ENCODE assay signal across 12 cellular contexts in genomic region chr22:29156507-29156906, GRCh38. TPM values are rescaled to one million over a fixed set of nuclear protein-coding genes. Genes with fewer than 3 reads are reported as not detected.
DNase-seq lines count a peak whose midpoint lies in the region; ATAC-seq and TF ChIP-seq lines count a peak whose summit lies in the region.
"Had no signal": no experiment of that assay in that cellular context is flagged by ENCODE, and none has a peak within 500 bp of the region (broad histone marks: within the 10 kb centered on the region; RNA-seq: fewer than 3 reads in every experiment).

No MANE protein-coding gene starts in this region.

- no peak overlapping the region for H2AFZ ChIP-seq in PC-3 (ENCODE audit: low read length)

- no peak overlapping the region for H3K18ac ChIP-seq in mesendoderm (ENCODE audit: low read length)

- no peak overlapping the region for H3K23ac ChIP-seq in mesendoderm (ENCODE audit: low read length)

- H3K79me1 ChIP-seq in mesendoderm (ENCODE audit: low read length), result no peaks in the 10 kb centered on the region

- H4K20me1 ChIP-seq in PC-3 (ENCODE audit: low read length), result no peaks in the 10 kb centered on the region

- no peaks in the 10 kb centered on the region for H3K9me2 ChIP-seq in PC-3 (replicated peaks; ENCODE audit: low read length)

- H2BK120ac ChIP-seq in mesendoderm (ENCODE audit: low read depth, low read length), result no peak overlapping the region

- no peaks in the 10 kb centered on the region for H3K79me2 ChIP-seq in mesendoderm (ENCODE audit: control insufficient read depth, insufficient read depth, low read length)
- no peaks in the 10 kb centered on the region for H3K79me2 ChIP-seq in PC-3 (ENCODE audit: low read length)

- WGBS in mesendoderm (ENCODE audit: extremely low coverage, insufficient coverage, low lambda C conversion rate), result no CpG with 5 or more reads among the region's 9 CpGs

- no peak overlapping the region for H2AK5ac ChIP-seq in mesendoderm (ENCODE audit: low read length)

- H2BK15ac ChIP-seq in mesendoderm (replicated peaks; ENCODE audit: low read depth), result no peak overlapping the region

- no peak overlapping the region for H4K8ac ChIP-seq in mesendoderm (ENCODE audit: low read depth, low read length)

- H4K5ac ChIP-seq in mesendoderm (ENCODE audit: low read length), result no peak overlapping the region

- no peak overlapping the region for H2BK5ac ChIP-seq in mesendoderm (ENCODE audit: low read length)

- POLR2A ChIA-PET in PC-3 (lab: Charles Lee; ENCODE audit: unreplicated experiment), result no interaction called here

- H3K36me3 ChIP-seq in mesendoderm (ENCODE audit: control insufficient read depth, insufficient read depth, low read length) (no peaks in the 10 kb centered on the region), PC-3 (ENCODE audit: low read depth, low read length) (no peaks in the 10 kb centered on the region)
- H3K36me3 ChIP-seq: tibial artery had no signal

- peak; percentile 30 for DNase-seq in ELR (ENCODE audit: low read depth)
- no peak for DNase-seq in HFF-Myc (ENCODE audit: extremely low read depth, low read depth)
- DNase-seq in amniotic epithelial cell (ENCODE audit: low read depth), result peak; percentile 17
- DNase-seq in mesendoderm, result peak; percentile 67
- no peak for DNase-seq in PC-3
- DNase-seq: activated CD8-positive, alpha-beta memory T cell treated with anti-CD3 and anti-CD28 coated beads, Interleukin-2, amount 10 ng/mL, durations not matched to agents 7 days and 5 days; amniotic stem cell; left ventricle myocardium superior had no signal

- H3F3A ChIP-seq in PC-3 (ENCODE audit: low read length, unreplicated experiment), result no peaks in the 10 kb centered on the region

- CTCF ChIA-PET in PC-3 (lab: Charles Lee), result no interaction called here

- H3K4me1 ChIP-seq in mesendoderm (ENCODE audit: control insufficient read depth, low read depth, low read length) (peaks cover 4% of the 10 kb centered on the region), PC-3 (ENCODE audit: insufficient read depth, low read length) (peaks cover 4% of the 10 kb centered on the region; the same call in 1 of the 2 replicates)

- no peak overlapping the region for H3K27ac ChIP-seq in mesendoderm (ENCODE audit: low read depth, low read length)
- H3K27ac ChIP-seq in PC-3 (ENCODE audit: low read length), result no peak overlapping the region
- H3K27ac ChIP-seq: tibial artery had no signal

- H3K9ac ChIP-seq in mesendoderm (ENCODE audit: low read length) (no peak overlapping the region), PC-3 (ENCODE audit: low read length) (no peak overlapping the region)

- no peaks in the 10 kb centered on the region for H3K27me3 ChIP-seq in mesendoderm (ENCODE audit: insufficient read depth, low read length, poor library complexity)
- no peaks in the 10 kb centered on the region for H3K27me3 ChIP-seq in PC-3 (ENCODE audit: low read length)

- no peaks in the 10 kb centered on the region for H3K9me3 ChIP-seq in PC-3 (ENCODE audit: low read length)
- H3K9me3 ChIP-seq: tibial artery had no signal

- H3K4ac ChIP-seq in mesendoderm (ENCODE audit: low read depth, low read length), result no peak overlapping the region

- H3K4me2 ChIP-seq in mesendoderm (ENCODE audit: low read length) (no peak overlapping the region), PC-3 (ENCODE audit: low read length) (no peak overlapping the region)

- H3K56ac ChIP-seq in mesendoderm (ENCODE audit: low read length), result no peak overlapping the region

- intact Hi-C loops in PC-3 (cut with micrococcal nuclease), result loop anchor here (10.0 kb wide), 2 partner anchors 82 to 112 kb away; partner anchors contain the start of gene KREMEN1

- TF ChIP-seq CTCF in HFF-Myc (IDR thresholded peaks at IDR 0.05; ENCODE audit: low read depth, low read length, missing control alignments), result peak; percentile 41
- TF ChIP-seq CTCF in PC-3 (conservative IDR thresholded peaks at IDR 0.05; ENCODE audit: low read depth, low read length), result no peak

- no TSS peak for BruUV-seq in PC-3 (replicated peaks; lab: Mats Ljungman, UMichigan)

- H3K4me3 ChIP-seq in HFF-Myc (replicated peaks; ENCODE audit: low read depth, low read length) (no peak overlapping the region), mesendoderm (ENCODE audit: low read length) (no peak overlapping the region), PC-3 (ENCODE audit: low read length) (no peak overlapping the region)
- H3K4me3 ChIP-seq: tibial artery had no signal

- ATAC-seq in GM21825 (IDR thresholded peaks at IDR 0.05; ENCODE audit: unreplicated experiment), result no peak
- ATAC-seq in GM18867 (IDR thresholded peaks at IDR 0.05; ENCODE audit: unreplicated experiment), result no peak
- ATAC-seq in PC-3, result no peak
- ATAC-seq in HG02840 (IDR thresholded peaks at IDR 0.05; ENCODE audit: low FRiP score, unreplicated experiment), result no peak
- ATAC-seq: activated CD8-positive, alpha-beta memory T cell treated with anti-CD3 and anti-CD28 coated beads, Interleukin-2, amount 10 ng/mL, durations not matched to agents 7 days and 5 days; left ventricle myocardium superior had no signal

RNA-seq across cellular contexts. Expression of gene EMID1, which starts 49.2 kb away (rescaled TPM):
- 0.74 TPM for polyA plus RNA-seq in mesendoderm (2013, experiment 1 of 2)
- 0.85 TPM for polyA plus RNA-seq in mesendoderm (2013, experiment 2 of 2)
- 1.2 and 1.3 TPM in 2 replicates for total RNA-seq in PC-3 (2014; rRNA removed)

Comparison
In these comparisons a context has a peak if more than half of its experiments do, and no peak if none do; other contexts are left out.
1. DNase-seq: peak in ELR (single experiment), amniotic epithelial cell (single experiment) and mesendoderm (single experiment); none in HFF-Myc (single experiment) and PC-3 (single experiment).